In the genomic region with DNA sequence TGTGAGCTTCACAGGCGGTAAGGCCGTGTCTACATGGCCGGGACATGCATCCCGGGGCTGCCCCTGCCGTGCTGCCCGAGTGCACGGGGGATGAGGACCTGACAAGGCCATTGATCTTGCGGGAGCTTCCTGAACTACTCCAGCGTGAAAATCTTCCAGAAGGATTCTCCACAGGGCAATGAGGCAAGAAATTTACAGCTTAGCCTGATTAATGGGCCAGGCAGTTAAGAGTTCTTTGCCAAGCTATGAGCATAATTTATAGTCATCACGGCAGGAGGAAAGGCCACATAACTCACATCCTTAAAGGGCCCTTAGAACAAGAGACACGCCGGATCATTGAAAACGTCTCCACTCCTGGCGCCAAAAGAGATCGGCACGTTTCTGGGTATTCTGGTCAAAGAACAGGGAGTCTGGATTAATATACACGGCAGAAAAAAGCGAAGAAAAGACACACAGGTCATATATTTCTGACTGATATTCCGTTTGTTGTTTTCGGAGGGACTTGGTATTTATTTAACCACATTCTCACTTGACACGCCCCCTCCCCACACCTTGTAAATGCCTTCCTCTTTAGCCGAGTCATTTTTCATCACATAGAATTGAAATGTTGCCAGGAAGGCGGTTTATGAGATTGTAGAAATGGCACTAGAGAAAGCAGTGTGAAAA, we compare ENCODE assay signal across 13 cellular contexts.
DNase-seq lines count a peak whose midpoint lies in the region; ATAC-seq, FAIRE-seq and TF ChIP-seq lines count a peak whose summit lies in the region.
"Had no signal": no experiment of that assay in that cellular context is flagged by ENCODE, and none has a peak within 500 bp of the region (broad histone marks: within the 10 kb centered on the region; RNA-seq: fewer than 3 reads in every experiment).

No MANE protein-coding gene starts in this region.

- H3K4me3 ChIP-seq in kidney epithelial cell (ENCODE audit: low read depth, low read length) (no peak overlapping the region), MM.1S (ENCODE audit: low read length) (no peak overlapping the region)
- H3K4me3 ChIP-seq: left ventricle myocardium inferior had no signal

- H2AFZ ChIP-seq in MM.1S (ENCODE audit: low read length) = no peak overlapping the region

- H4K20me1 ChIP-seq in MM.1S (ENCODE audit: insufficient read depth, low read length) = no peaks in the 10 kb centered on the region

- H3K27me3 ChIP-seq in kidney epithelial cell (ENCODE audit: control insufficient read depth, insufficient read depth, low read length) (peaks cover 11% of the 10 kb centered on the region), MM.1S (replicated peaks; ENCODE audit: insufficient read depth, low read length) (no peaks in the 10 kb centered on the region)

- peak; percentile 35 for DNase-seq in activated CD8-positive, alpha-beta memory T cell treated with anti-CD3 and anti-CD28 coated beads for 24 hours
- no peak for DNase-seq in activated CD8-positive, alpha-beta memory T cell treated with anti-CD3 and anti-CD28 coated beads, Interleukin-2, amount 50 U/mL, for 48 hours
- DNase-seq in RCC 7860 (ENCODE audit: low spot score) (peak; percentile 82), kidney epithelial cell (ENCODE audit: low read depth) (peak; percentile 54), ureter (ENCODE audit: low spot score) (peak; percentile 10), GM13977 (ENCODE audit: low spot score) (no peak), MM.1S (no peak)
- DNase-seq: AML-193; effector memory CD4-positive, alpha-beta T cell; left ventricle myocardium inferior; NCI-H2227 treated with DMSO at 0.1 percent for 48 hours; stimulated activated naive CD4-positive, alpha-beta T cell had no signal

- H3K4me2 ChIP-seq in MM.1S (ENCODE audit: low read depth, low read length) = no peak overlapping the region

- H3K9ac ChIP-seq in MM.1S (ENCODE audit: low read length) = no peak overlapping the region

- H3K36me3 ChIP-seq in kidney epithelial cell (ENCODE audit: control insufficient read depth, insufficient read depth, low read length) (no peaks in the 10 kb centered on the region), MM.1S (replicated peaks; ENCODE audit: insufficient read depth, low read length) (no peaks in the 10 kb centered on the region)
- H3K36me3 ChIP-seq: left ventricle myocardium inferior had no signal

- no peak for ATAC-seq in HG03469 (IDR thresholded peaks at IDR 0.05; ENCODE audit: unreplicated experiment)

- H3K27ac ChIP-seq in MM.1S (ENCODE audit: low read length) = no peak overlapping the region
- H3K27ac ChIP-seq: left ventricle myocardium inferior had no signal

- no peaks in the 10 kb centered on the region for H3K4me1 ChIP-seq in MM.1S (ENCODE audit: low read length)

- peak; percentile 90 for FAIRE-seq in RCC 7860 (lab: Jason Lieb, UNC)

- H3K9me3 ChIP-seq in MM.1S (replicated peaks; ENCODE audit: insufficient read depth, low read length) = no peaks in the 10 kb centered on the region

- H3K9me2 ChIP-seq in MM.1S (replicated peaks; ENCODE audit: insufficient read depth, low read length) = no peaks in the 10 kb centered on the region

- H3F3A ChIP-seq in MM.1S (ENCODE audit: insufficient read depth, low read length) = no peaks in the 10 kb centered on the region

- in situ Hi-C loops in GM13977 (cut with MboI; ENCODE audit: low pct_unique_long_range_greater_than_20kb, low sequenced_read_pairs, unreplicated experiment) = no loop called here

- TF ChIP-seq CTCF in kidney epithelial cell (IDR thresholded peaks at IDR 0.05; ENCODE audit: insufficient read depth, low read length, poor library complexity, severe bottlenecking) (no peak), GM13977 (IDR thresholded peaks at IDR 0.05; ENCODE audit: extremely low read depth, insufficient read depth, missing control alignments) (no peak), MM.1S (IDR thresholded peaks at IDR 0.05; ENCODE audit: low read length) (no peak)

- no peaks in the 10 kb centered on the region for H3K79me2 ChIP-seq in MM.1S (ENCODE audit: low read length)

Comparison
In these comparisons a context has a peak if more than half of its experiments do, and no peak if none do; other contexts are left out.
1. DNase-seq: peak in activated CD8-positive, alpha-beta memory T cell treated with anti-CD3 and anti-CD28 coated beads for 24 hours (single experiment), RCC 7860 (single experiment), kidney epithelial cell (single experiment) and ureter (single experiment); none in activated CD8-positive, alpha-beta memory T cell treated with anti-CD3 and anti-CD28 coated beads, Interleukin-2, amount 50 U/mL, for 48 hours (single experiment), GM13977 (single experiment) and MM.1S (single experiment).